Comparison of ENCODE assay signal across 15 cellular contexts in genomic region chr1:37157634-37158033, GRCh38.
"Had no signal": no experiment of that assay in that cellular context is flagged by ENCODE, and none has a peak within 500 bp of the region (broad histone marks: within the 10 kb centered on the region; RNA-seq: fewer than 3 reads in every experiment).

No MANE protein-coding gene starts in this region.

- H3K36me3 Mint-ChIP-seq: stimulated activated effector memory CD8-positive, alpha-beta T cell treated with anti-CD3 and anti-CD28 coated beads, Interleukin-12 subunit alpha, Interleukin-12 subunit beta, amount 100 ng/mL, for 72 hours had no signal

- H3K4me3 ChIP-seq: adrenal gland, cardiac muscle cell, hepatocyte, transverse colon had no signal

- ATAC-seq: activated T-cell treated with anti-CD3 and anti-CD28 coated beads, Interleukin-2, amount 50 U/mL, for 4 hours; stimulated activated effector memory CD8-positive, alpha-beta T cell treated with anti-CD3 and anti-CD28 coated beads, Interleukin-12 subunit alpha, Interleukin-12 subunit beta, amount 100 ng/mL, for 72 hours had no signal

- H3K9me3 ChIP-seq: adrenal gland, transverse colon had no signal

- H3K4me3 Mint-ChIP-seq: activated T-cell treated with anti-CD3 and anti-CD28 coated beads, Interleukin-2, amount 50 U/mL, for 4 hours; stimulated activated effector memory CD8-positive, alpha-beta T cell treated with anti-CD3 and anti-CD28 coated beads, Interleukin-12 subunit alpha, Interleukin-12 subunit beta, amount 100 ng/mL, for 72 hours had no signal

- H3K27ac Mint-ChIP-seq: stimulated activated effector memory CD8-positive, alpha-beta T cell treated with anti-CD3 and anti-CD28 coated beads, Interleukin-12 subunit alpha, Interleukin-12 subunit beta, amount 100 ng/mL, for 72 hours had no signal

- H3K36me3 ChIP-seq: adrenal gland, cardiac muscle cell, transverse colon had no signal

- H3K79me2 ChIP-seq: hepatocyte had no signal

- H3K9me2 ChIP-seq: SK-N-SH had no signal

- DNase-seq: activated CD4-positive, CD25-positive, alpha-beta regulatory T cell treated with anti-CD3 and anti-CD28 coated beads, Interleukin-2, amount 50 U/mL, for 72 hours; activated effector memory CD4-positive, alpha-beta T cell treated with Interleukin-2 at 50 U/mL for 16 hours; activated naive CD4-positive, alpha-beta T cell treated with anti-CD3 and anti-CD28 coated beads, Interleukin-2, amount 50 U/mL, for 16 hours; activated T-cell treated with anti-CD3 and anti-CD28 coated beads, Interleukin-2, amount 50 U/mL, for 4 hours; erythroblast; kidney; SHP77; SK-N-SH; T-helper 1 cell; T1000; transverse colon had no signal

- H3K4me2 ChIP-seq: hepatocyte, SK-N-SH had no signal

- H3K4me1 Mint-ChIP-seq: stimulated activated effector memory CD8-positive, alpha-beta T cell treated with anti-CD3 and anti-CD28 coated beads, Interleukin-12 subunit alpha, Interleukin-12 subunit beta, amount 100 ng/mL, for 72 hours had no signal

- H3K27ac ChIP-seq: adrenal gland, cardiac muscle cell, hepatocyte, transverse colon had no signal

- H3K4me1 ChIP-seq: adrenal gland, transverse colon had no signal

- H2AFZ ChIP-seq: hepatocyte had no signal
